In the genomic region with DNA sequence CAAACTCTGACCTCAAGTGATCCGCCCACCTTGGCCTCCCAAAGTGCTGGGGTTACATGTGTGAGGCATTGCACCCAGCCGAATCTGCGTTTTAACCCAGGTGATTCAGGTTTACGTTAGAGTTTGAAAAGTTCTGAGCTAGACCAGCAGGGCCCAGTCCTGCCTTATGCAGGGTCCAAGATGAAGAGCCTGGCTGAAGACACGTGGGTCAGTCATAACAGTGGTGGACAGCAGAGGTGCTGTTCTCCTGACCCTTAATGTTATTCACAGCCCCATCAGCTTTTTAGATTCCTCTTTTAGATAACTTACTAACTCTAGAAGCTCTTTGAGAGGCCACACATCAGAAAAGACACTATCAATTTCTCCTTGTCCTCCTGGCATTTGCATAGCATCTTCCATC, we compare ENCODE assay signal across 1 cellular context.
TF ChIP-seq lines count a peak whose summit lies in the region.

No MANE protein-coding gene starts in this region.

TF ChIP-seq in WTC11, 78 proteins besides CTCF, POLR2A, EP300 and RAD21 (continued from another document):
- TF ChIP-seq, protein P1, sequence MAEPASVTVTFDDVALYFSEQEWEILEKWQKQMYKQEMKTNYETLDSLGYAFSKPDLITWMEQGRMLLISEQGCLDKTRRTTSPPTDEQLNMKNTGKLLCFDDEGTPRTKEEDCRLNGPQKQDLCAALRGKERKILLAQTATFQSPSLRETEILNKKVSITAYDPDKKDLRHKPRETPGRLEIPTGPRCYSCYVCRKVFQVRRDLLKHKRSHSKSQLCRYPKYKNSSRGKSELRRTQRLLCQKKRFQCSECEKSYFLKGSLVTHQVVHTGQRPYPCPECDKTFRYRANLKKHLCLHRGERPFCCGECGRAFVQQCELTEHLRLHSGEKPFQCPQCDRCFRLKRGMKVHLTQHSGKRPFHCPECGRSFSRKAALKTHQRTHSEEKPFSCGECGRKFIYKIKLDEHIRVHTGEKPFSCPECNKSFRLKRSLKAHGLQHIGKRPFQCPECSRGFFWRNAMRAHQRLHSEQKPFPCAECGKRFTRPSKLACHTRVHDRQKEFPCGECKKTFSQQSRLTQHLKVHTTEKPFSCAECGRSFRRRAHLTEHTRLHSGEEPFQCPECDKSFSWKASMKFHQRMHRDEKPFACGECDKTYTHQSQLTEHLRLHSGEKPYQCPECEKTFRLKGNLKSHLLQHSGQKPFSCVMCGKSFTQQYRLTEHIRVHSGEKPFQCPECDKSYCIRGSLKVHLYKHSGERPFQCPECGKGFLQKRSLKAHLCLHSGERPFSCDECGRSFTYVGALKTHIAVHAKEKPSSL (CRISPR knock-in tag; conservative IDR thresholded peaks at IDR 0.05), result no peak
- TF ChIP-seq, protein P2, sequence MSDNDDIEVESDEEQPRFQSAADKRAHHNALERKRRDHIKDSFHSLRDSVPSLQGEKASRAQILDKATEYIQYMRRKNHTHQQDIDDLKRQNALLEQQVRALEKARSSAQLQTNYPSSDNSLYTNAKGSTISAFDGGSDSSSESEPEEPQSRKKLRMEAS (CRISPR knock-in tag; IDR thresholded peaks at IDR 0.05), result no peak
- TF ChIP-seq ZNF263 (CRISPR knock-in tag; IDR thresholded peaks at IDR 0.05; ENCODE audit: low read depth) (no peak), ZNF219 (CRISPR knock-in tag; IDR thresholded peaks at IDR 0.05; ENCODE audit: borderline replicate concordance) (no peak), CREB1 (CRISPR knock-in tag; IDR thresholded peaks at IDR 0.05) (no peak), CBFB (CRISPR knock-in tag; IDR thresholded peaks at IDR 0.05; ENCODE audit: low read depth) (no peak), PRRX2 (CRISPR knock-in tag; IDR thresholded peaks at IDR 0.05) (no peak), FOXP1 (CRISPR knock-in tag; IDR thresholded peaks at IDR 0.05; ENCODE audit: borderline replicate concordance) (no peak), ZNF396 (CRISPR knock-in tag; IDR thresholded peaks at IDR 0.05; ENCODE audit: borderline replicate concordance) (no peak), FOXK1 (CRISPR knock-in tag; IDR thresholded peaks at IDR 0.05) (no peak), GRHL2 (CRISPR knock-in tag; IDR thresholded peaks at IDR 0.05; ENCODE audit: insufficient replicate concordance, severe bottlenecking) (no peak), SMAD3 (CRISPR knock-in tag; IDR thresholded peaks at IDR 0.05; ENCODE audit: borderline replicate concordance) (no peak), ZNF671 (CRISPR knock-in tag; IDR thresholded peaks at IDR 0.05) (no peak), RORB (CRISPR knock-in tag; IDR thresholded peaks at IDR 0.05) (no peak), ZNF232 (CRISPR knock-in tag; IDR thresholded peaks at IDR 0.05) (no peak)
- TF ChIP-seq, protein P3, sequence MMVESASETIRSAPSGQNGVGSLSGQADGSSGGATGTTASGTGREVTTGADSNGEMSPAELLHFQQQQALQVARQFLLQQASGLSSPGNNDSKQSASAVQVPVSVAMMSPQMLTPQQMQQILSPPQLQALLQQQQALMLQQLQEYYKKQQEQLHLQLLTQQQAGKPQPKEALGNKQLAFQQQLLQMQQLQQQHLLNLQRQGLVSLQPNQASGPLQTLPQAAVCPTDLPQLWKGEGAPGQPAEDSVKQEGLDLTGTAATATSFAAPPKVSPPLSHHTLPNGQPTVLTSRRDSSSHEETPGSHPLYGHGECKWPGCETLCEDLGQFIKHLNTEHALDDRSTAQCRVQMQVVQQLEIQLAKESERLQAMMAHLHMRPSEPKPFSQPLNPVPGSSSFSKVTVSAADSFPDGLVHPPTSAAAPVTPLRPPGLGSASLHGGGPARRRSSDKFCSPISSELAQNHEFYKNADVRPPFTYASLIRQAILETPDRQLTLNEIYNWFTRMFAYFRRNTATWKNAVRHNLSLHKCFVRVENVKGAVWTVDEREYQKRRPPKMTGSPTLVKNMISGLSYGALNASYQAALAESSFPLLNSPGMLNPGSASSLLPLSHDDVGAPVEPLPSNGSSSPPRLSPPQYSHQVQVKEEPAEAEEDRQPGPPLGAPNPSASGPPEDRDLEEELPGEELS (CRISPR knock-in tag; IDR thresholded peaks at IDR 0.05), result no peak
- TF ChIP-seq, protein P4, sequence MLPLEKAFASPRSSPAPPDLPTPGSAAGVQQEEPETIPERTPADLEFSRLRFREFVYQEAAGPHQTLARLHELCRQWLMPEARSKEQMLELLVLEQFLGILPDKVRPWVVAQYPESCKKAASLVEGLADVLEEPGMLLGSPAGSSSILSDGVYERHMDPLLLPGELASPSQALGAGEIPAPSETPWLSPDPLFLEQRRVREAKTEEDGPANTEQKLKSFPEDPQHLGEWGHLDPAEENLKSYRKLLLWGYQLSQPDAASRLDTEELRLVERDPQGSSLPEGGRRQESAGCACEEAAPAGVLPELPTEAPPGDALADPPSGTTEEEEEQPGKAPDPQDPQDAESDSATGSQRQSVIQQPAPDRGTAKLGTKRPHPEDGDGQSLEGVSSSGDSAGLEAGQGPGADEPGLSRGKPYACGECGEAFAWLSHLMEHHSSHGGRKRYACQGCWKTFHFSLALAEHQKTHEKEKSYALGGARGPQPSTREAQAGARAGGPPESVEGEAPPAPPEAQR (CRISPR knock-in tag; IDR thresholded peaks at IDR 0.05), result no peak
- TF ChIP-seq, protein P5, sequence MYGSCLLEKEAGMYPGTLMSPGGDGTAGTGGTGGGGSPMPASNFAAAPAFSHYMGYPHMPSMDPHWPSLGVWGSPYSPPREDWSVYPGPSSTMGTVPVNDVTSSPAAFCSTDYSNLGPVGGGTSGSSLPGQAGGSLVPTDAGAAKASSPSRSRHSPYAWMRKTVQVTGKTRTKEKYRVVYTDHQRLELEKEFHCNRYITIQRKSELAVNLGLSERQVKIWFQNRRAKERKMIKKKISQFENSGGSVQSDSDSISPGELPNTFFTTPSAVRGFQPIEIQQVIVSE (CRISPR knock-in tag; IDR thresholded peaks at IDR 0.05; ENCODE audit: borderline replicate concordance), result no peak
- TF ChIP-seq, protein P6, sequence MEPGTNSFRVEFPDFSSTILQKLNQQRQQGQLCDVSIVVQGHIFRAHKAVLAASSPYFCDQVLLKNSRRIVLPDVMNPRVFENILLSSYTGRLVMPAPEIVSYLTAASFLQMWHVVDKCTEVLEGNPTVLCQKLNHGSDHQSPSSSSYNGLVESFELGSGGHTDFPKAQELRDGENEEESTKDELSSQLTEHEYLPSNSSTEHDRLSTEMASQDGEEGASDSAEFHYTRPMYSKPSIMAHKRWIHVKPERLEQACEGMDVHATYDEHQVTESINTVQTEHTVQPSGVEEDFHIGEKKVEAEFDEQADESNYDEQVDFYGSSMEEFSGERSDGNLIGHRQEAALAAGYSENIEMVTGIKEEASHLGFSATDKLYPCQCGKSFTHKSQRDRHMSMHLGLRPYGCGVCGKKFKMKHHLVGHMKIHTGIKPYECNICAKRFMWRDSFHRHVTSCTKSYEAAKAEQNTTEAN (CRISPR knock-in tag; IDR thresholded peaks at IDR 0.05), result no peak
TF ChIP-seq in WTC11: peak in this region for 0.
